In genomic region chr9:15552641-15553527, GRCh38 we compare ENCODE assay signal across 8 cellular contexts. TPM values are rescaled to one million over a fixed set of nuclear protein-coding genes. Genes with fewer than 3 reads are reported as not detected.
DNase-seq lines count a peak whose midpoint lies in the region; ATAC-seq and TF ChIP-seq lines count a peak whose summit lies in the region.

Gene CCDC171 (plus strand): TSS chr9:15553043. CDS start chr9:15564089, 11,046 bp downstream.

- H3K9me3 Mint-ChIP-seq in progenitor cell of endocrine pancreas (ENCODE audit: low read depth): no peaks in the 10 kb centered on the region

- H3K36me3 Mint-ChIP-seq in progenitor cell of endocrine pancreas (ENCODE audit: insufficient read depth): no peaks in the 10 kb centered on the region

- DNase-seq in GM13976 (ENCODE audit: low spot score): peak; percentile 98
- DNase-seq in NCI-H1436 treated with DMSO at 0.1 percent for 48 hours (lab: John Stamatoyannopoulos, UW): peak; percentile 86
- peak; percentile 76 for DNase-seq in T follicular helper cell (ENCODE audit: low read depth)
- peak; percentile 95 for DNase-seq in amniotic epithelial cell (ENCODE audit: low read depth)
- peak; percentile 95 for DNase-seq in left cardiac atrium
- DNase-seq in progenitor cell of endocrine pancreas (ENCODE audit: low spot score, unreplicated experiment): peak; percentile 83
- DNase-seq in ureter (ENCODE audit: low spot score): peak; percentile 93

- H3K4me3 Mint-ChIP-seq in progenitor cell of endocrine pancreas (ENCODE audit: low read depth): peak within 1 kb of the TSS; percentile 92

- in situ Hi-C loops in GM13976 (cut with MboI; ENCODE audit: low sequenced_read_pairs, unreplicated experiment): no loop called here

- ATAC-seq in HG02852 (IDR thresholded peaks at IDR 0.05; ENCODE audit: unreplicated experiment): peak; percentile 68
- peak; percentile 99 for ATAC-seq in left cardiac atrium

- TF ChIP-seq CTCF in GM13976 (IDR thresholded peaks at IDR 0.05; ENCODE audit: borderline replicate concordance, control extremely low read depth, extremely low read depth, insufficient read depth, missing control alignments) (no peak), progenitor cell of endocrine pancreas (IDR thresholded peaks at IDR 0.05; ENCODE audit: unreplicated experiment) (no peak)

- H3K4me1 Mint-ChIP-seq in progenitor cell of endocrine pancreas (ENCODE audit: low read depth): no peaks in the 10 kb centered on the region

- H3K27ac Mint-ChIP-seq in progenitor cell of endocrine pancreas: peak within 1 kb of the TSS; percentile 98

- intact Hi-C loops in left cardiac atrium (cut with DNase I): loop anchor here in 1 of 2 donors (2.0 kb wide), 1 partner anchor 42 kb away; the partner anchor contains the start of gene PSIP1

- H3K27me3 Mint-ChIP-seq in progenitor cell of endocrine pancreas: peaks cover 7% of the 10 kb centered on the region

RNA-seq across cellular contexts. Expression of gene CCDC171, which starts in this region (rescaled TPM):
- total RNA-seq in left cardiac atrium (1 to 10 TPM; 1.4 to 1.8 TPM), progenitor cell of endocrine pancreas (5.1 and 7.7 TPM in 2 replicates), ureter (4.5 TPM)

Comparison
In these comparisons a context has a peak if more than half of its experiments do, and no peak if none do; other contexts are left out.
1. Peak in every context shown above with its lines: DNase-seq and ATAC-seq.